In genomic region chrX:20361890-20362262, GRCh38 we compare ENCODE assay signal across 11 cellular contexts.
DNase-seq lines count a peak whose midpoint lies in the region; ATAC-seq and TF ChIP-seq lines count a peak whose summit lies in the region.
"Had no signal": no experiment of that assay in that cellular context is flagged by ENCODE, and none has a peak within 500 bp of the region (broad histone marks: within the 10 kb centered on the region; RNA-seq: fewer than 3 reads in every experiment).

No MANE protein-coding gene starts in this region.

- CTCF ChIA-PET in activated naive CD4-positive, alpha-beta T cell treated with anti-CD3 and anti-CD28 coated beads for 36 hours (lab: Charles Lee) = no interaction called here

- no peak overlapping the region for H2AFZ ChIP-seq in neural progenitor cell (replicated peaks)

- in situ Hi-C loops in GM13977 (cut with MboI; ENCODE audit: low pct_unique_long_range_greater_than_20kb, low sequenced_read_pairs, unreplicated experiment) = no loop called here

- no peaks in the 10 kb centered on the region for H3K36me3 ChIP-seq in neural progenitor cell
- H3K36me3 ChIP-seq: adrenal gland had no signal

- no peak overlapping the region for H3K9ac ChIP-seq in neural progenitor cell

- H3K4me1 Mint-ChIP-seq in neural progenitor cell = peaks cover 25% of the 10 kb centered on the region
- H3K4me1 Mint-ChIP-seq in activated naive CD4-positive, alpha-beta T cell treated with anti-CD3 and anti-CD28 coated beads for 36 hours (ENCODE audit: low read depth) = no peaks in the 10 kb centered on the region

- no peak for ATAC-seq in HG03095 (IDR thresholded peaks at IDR 0.05; ENCODE audit: unreplicated experiment)

- H3K27me3 ChIP-seq in neural progenitor cell = no peaks in the 10 kb centered on the region

- DNase-seq in DMS153 (lab: John Stamatoyannopoulos, UW) (peak; percentile 17), NCI-H510A (lab: John Stamatoyannopoulos, UW) (peak; percentile 28), fibroblast of gingiva (ENCODE audit: low read depth) (peak; percentile 47), neural progenitor cell (ENCODE audit: low spot score) (peak; percentile 27), NCI-H524 treated with DMSO at 0.1 percent for 48 hours (lab: John Stamatoyannopoulos, UW) (no peak), GM13977 (ENCODE audit: low spot score) (no peak)
- DNase-seq in activated naive CD4-positive, alpha-beta T cell treated with anti-CD3 and anti-CD28 coated beads for 36 hours = no peak
- DNase-seq: GOT3, Karpas-422 had no signal

- peaks cover 19% of the 10 kb centered on the region for H3K4me1 ChIP-seq in neural progenitor cell
- H3K4me1 ChIP-seq: adrenal gland had no signal

- no peak overlapping the region for H3K27ac Mint-ChIP-seq in neural progenitor cell
- H3K27ac Mint-ChIP-seq in activated naive CD4-positive, alpha-beta T cell treated with anti-CD3 and anti-CD28 coated beads for 36 hours = no peak overlapping the region

- no peak overlapping the region for H3K27ac ChIP-seq in neural progenitor cell

- H3K79me2 ChIP-seq in neural progenitor cell (ENCODE audit: low read depth) = no peaks in the 10 kb centered on the region

- no peak overlapping the region for H3K4me3 Mint-ChIP-seq in neural progenitor cell
- no peak overlapping the region for H3K4me3 Mint-ChIP-seq in activated naive CD4-positive, alpha-beta T cell treated with anti-CD3 and anti-CD28 coated beads for 36 hours

- intact Hi-C loops in activated naive CD4-positive, alpha-beta T cell treated with anti-CD3 and anti-CD28 coated beads for 36 hours (cut with micrococcal nuclease) = no loop called here

- no peaks in the 10 kb centered on the region for H4K20me1 ChIP-seq in neural progenitor cell (ENCODE audit: low read depth)

- TF ChIP-seq CTCF in neural progenitor cell (IDR thresholded peaks at IDR 0.05) (no peak), GM13977 (IDR thresholded peaks at IDR 0.05; ENCODE audit: extremely low read depth, insufficient read depth, missing control alignments) (no peak)

- H3F3A ChIP-seq in neural progenitor cell (ENCODE audit: low read depth) = no peaks in the 10 kb centered on the region

- no peaks in the 10 kb centered on the region for H3K36me3 Mint-ChIP-seq in neural progenitor cell
- H3K36me3 Mint-ChIP-seq in activated naive CD4-positive, alpha-beta T cell treated with anti-CD3 and anti-CD28 coated beads for 36 hours (ENCODE audit: low read depth) = no peaks in the 10 kb centered on the region

- no peak overlapping the region for H3K4me3 ChIP-seq in neural progenitor cell
- H3K4me3 ChIP-seq: adrenal gland had no signal

- H3K9me3 Mint-ChIP-seq in neural progenitor cell = peaks cover 2% of the 10 kb centered on the region
- no peaks in the 10 kb centered on the region for H3K9me3 Mint-ChIP-seq in activated naive CD4-positive, alpha-beta T cell treated with anti-CD3 and anti-CD28 coated beads for 36 hours

- H3K4me2 ChIP-seq in neural progenitor cell = peak overlapping the region; percentile 54

- H3K27me3 Mint-ChIP-seq in neural progenitor cell (ENCODE audit: insufficient read depth, low read depth) = peaks cover 4% of the 10 kb centered on the region
- no peaks in the 10 kb centered on the region for H3K27me3 Mint-ChIP-seq in activated naive CD4-positive, alpha-beta T cell treated with anti-CD3 and anti-CD28 coated beads for 36 hours (ENCODE audit: low read depth)

- peaks cover 4% of the 10 kb centered on the region for H3K9me3 ChIP-seq in neural progenitor cell (ENCODE audit: low read depth)
- H3K9me3 ChIP-seq: adrenal gland had no signal

Comparison
In these comparisons a context has a peak if more than half of its experiments do, and no peak if none do; other contexts are left out.
1. DNase-seq: peak in DMS153 (single experiment), NCI-H510A (single experiment), fibroblast of gingiva (single experiment) and neural progenitor cell (single experiment); none in NCI-H524 treated with DMSO at 0.1 percent for 48 hours (single experiment), activated naive CD4-positive, alpha-beta T cell treated with anti-CD3 and anti-CD28 coated beads for 36 hours (single experiment) and GM13977 (single experiment).